Comparison of ENCODE assay signal across 1 cellular context in genomic region chr5:83048277-83048676, GRCh38.
TF ChIP-seq lines count a peak whose summit lies in the region.

No MANE protein-coding gene starts in this region.

TF ChIP-seq in IMR-90, 13 proteins besides CTCF, POLR2A, EP300 and RAD21 (continued from another document):
- TF ChIP-seq SMC3 (IDR thresholded peaks at IDR 0.05; ENCODE audit: low read depth, low read length), result no peak
